In the genomic region with DNA sequence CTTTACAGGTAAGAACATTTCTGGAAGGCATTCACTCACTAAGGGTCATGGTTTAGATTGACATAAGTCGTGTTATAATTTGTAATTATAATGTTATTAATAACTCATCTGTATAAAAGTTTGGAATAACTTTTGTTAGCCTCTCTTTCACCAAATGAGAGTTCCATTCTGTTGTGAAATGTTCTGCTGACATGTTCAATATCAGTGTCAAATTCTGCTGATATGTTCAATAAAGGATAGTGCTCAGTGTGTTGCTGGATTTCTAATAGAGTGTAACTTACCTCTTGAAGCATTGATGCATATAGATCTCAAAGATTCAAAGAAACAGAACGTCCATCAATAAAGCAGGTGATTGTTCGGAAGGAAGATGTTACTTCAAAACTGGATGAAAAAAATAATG, we compare ENCODE assay signal across 28 cellular contexts.
"Had no signal": no experiment of that assay in that cellular context is flagged by ENCODE, and none has a peak within 500 bp of the region (broad histone marks: within the 10 kb centered on the region; RNA-seq: fewer than 3 reads in every experiment).

No MANE protein-coding gene starts in this region.

- FAIRE-seq: bronchial epithelial cell, frontal cortex, TTC549 had no signal

- DNase-seq: activated CD4-positive, alpha-beta memory T cell treated with anti-CD3 and anti-CD28 coated beads, Interleukin-2, amount 10 ng/mL, durations not matched to agents 7 days and 5 days; activated CD4-positive, alpha-beta T cell treated with anti-CD3 and anti-CD28 coated beads for 1 hour; activated CD4-positive, alpha-beta T cell treated with anti-CD3 and anti-CD28 coated beads for 4 hours; activated CD4-positive, alpha-beta T cell treated with anti-CD3 and anti-CD28 coated beads, Interleukin-2, amount 10 ng/mL, durations not matched to agents 7 days and 5 days; activated CD4-positive, alpha-beta T cell treated with anti-CD3 and anti-CD28 coated beads, Interleukin-2, amount 50 U/mL, for 4 hours; activated CD8-positive, alpha-beta memory T cell treated with anti-CD3 and anti-CD28 coated beads, Interleukin-2, amount 50 U/mL, for 4 hours; activated gamma-delta T cell; activated naive CD4-positive, alpha-beta T cell; activated naive CD4-positive, alpha-beta T cell treated with anti-CD3 and anti-CD28 coated beads, Interleukin-2, amount 10 ng/mL, durations not matched to agents 7 days and 5 days; activated naive CD8-positive, alpha-beta T cell treated with anti-CD3 and anti-CD28 coated beads, Interleukin-2, amount 10 ng/mL, durations not matched to agents 7 days and 5 days; activated T-cell treated with anti-CD3 and anti-CD28 coated beads, Interleukin-2, amount 50 U/mL, for 1 hour; activated T-cell treated with anti-CD3 and anti-CD28 coated beads, Interleukin-2, amount 50 U/mL, for 48 hours; brain microvascular endothelial cell; dorsolateral prefrontal cortex; effector memory CD4-positive, alpha-beta T cell; endodermal cell; foreskin fibroblast; head of caudate nucleus; T-helper 2 cell had no signal

- H3K4me3 ChIP-seq: ascending aorta, coronary artery, dorsolateral prefrontal cortex had no signal

- ATAC-seq: activated naive CD4-positive, alpha-beta T cell treated with anti-CD3 and anti-CD28 coated beads, Interleukin-2, amount 50 U/mL, for 72 hours; esophagus mucosa; WTC11 had no signal

- H3K9me3 ChIP-seq: ascending aorta had no signal

- H3K27me3 ChIP-seq: ascending aorta, brain microvascular endothelial cell, dorsolateral prefrontal cortex had no signal

- H3K4me1 ChIP-seq: ascending aorta had no signal

- H3K27ac ChIP-seq: ascending aorta, brain microvascular endothelial cell, coronary artery, dorsolateral prefrontal cortex, VCaP had no signal

- H3K36me3 ChIP-seq: ascending aorta had no signal
